ENCODE assay signal across 1 cellular context in the genomic region with DNA sequence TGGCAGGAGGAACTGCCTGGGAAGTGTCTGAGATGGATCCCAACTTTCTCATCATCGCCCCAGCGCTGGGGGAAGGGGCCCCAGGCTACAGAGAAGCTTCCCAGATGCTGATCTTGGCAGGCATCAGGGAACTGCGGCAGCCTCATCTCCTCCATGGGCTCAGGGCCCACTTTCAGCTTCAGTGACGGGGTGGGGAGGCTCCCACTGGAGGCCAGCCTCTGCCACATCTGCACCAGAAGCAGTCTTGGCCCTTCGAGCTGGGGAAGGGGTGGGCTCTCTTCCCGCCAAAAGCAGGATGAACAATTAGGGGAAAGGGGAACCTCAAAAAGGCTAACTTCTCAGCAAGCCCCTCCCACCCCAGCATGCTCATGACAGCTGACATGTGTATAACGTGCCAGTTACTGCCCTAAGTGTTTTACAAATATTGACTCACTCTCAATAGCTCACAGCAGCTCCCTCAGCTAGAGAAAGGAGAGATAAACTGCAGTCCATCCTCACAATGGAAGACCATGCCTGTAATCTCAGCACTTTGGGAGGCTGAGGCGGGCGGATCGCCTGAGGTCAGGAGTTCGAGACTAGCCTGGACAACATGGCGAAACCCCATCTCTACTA.
TF ChIP-seq lines count a peak whose summit lies in the region.

No MANE protein-coding gene starts in this region.

TF ChIP-seq in liver, 16 proteins besides CTCF, POLR2A, EP300 and RAD21 (continued from another document):
- TF ChIP-seq, protein P1, sequence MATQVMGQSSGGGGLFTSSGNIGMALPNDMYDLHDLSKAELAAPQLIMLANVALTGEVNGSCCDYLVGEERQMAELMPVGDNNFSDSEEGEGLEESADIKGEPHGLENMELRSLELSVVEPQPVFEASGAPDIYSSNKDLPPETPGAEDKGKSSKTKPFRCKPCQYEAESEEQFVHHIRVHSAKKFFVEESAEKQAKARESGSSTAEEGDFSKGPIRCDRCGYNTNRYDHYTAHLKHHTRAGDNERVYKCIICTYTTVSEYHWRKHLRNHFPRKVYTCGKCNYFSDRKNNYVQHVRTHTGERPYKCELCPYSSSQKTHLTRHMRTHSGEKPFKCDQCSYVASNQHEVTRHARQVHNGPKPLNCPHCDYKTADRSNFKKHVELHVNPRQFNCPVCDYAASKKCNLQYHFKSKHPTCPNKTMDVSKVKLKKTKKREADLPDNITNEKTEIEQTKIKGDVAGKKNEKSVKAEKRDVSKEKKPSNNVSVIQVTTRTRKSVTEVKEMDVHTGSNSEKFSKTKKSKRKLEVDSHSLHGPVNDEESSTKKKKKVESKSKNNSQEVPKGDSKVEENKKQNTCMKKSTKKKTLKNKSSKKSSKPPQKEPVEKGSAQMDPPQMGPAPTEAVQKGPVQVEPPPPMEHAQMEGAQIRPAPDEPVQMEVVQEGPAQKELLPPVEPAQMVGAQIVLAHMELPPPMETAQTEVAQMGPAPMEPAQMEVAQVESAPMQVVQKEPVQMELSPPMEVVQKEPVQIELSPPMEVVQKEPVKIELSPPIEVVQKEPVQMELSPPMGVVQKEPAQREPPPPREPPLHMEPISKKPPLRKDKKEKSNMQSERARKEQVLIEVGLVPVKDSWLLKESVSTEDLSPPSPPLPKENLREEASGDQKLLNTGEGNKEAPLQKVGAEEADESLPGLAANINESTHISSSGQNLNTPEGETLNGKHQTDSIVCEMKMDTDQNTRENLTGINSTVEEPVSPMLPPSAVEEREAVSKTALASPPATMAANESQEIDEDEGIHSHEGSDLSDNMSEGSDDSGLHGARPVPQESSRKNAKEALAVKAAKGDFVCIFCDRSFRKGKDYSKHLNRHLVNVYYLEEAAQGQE (IDR thresholded peaks at IDR 0.05), result peak; percentile 36
- no peak for TF ChIP-seq EGR1 (IDR thresholded peaks at IDR 0.05; ENCODE audit: low read depth in 2 of 2)
- TF ChIP-seq YY1 (IDR thresholded peaks at IDR 0.05), result peak; percentile 56
- TF ChIP-seq HNF4A (conservative IDR thresholded peaks at IDR 0.05), result peak; percentile 19 to 44
- TF ChIP-seq NR2F2 (IDR thresholded peaks at IDR 0.05), result no peak
- TF ChIP-seq, protein P2, sequence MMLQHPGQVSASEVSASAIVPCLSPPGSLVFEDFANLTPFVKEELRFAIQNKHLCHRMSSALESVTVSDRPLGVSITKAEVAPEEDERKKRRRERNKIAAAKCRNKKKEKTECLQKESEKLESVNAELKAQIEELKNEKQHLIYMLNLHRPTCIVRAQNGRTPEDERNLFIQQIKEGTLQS (IDR thresholded peaks at IDR 0.05), result no peak
- peak; percentile 51 for TF ChIP-seq SP1 (IDR thresholded peaks at IDR 0.05)
- no peak for TF ChIP-seq HNF4G (IDR thresholded peaks at IDR 0.05)
- no peak for TF ChIP-seq FOXA1 (IDR thresholded peaks at IDR 0.05)
- TF ChIP-seq TAF1 (conservative IDR thresholded peaks at IDR 0.05), result no peak
TF ChIP-seq in liver: peak in this region for 7.
